1 cellular context compared by ENCODE assay signal in the genomic region with DNA sequence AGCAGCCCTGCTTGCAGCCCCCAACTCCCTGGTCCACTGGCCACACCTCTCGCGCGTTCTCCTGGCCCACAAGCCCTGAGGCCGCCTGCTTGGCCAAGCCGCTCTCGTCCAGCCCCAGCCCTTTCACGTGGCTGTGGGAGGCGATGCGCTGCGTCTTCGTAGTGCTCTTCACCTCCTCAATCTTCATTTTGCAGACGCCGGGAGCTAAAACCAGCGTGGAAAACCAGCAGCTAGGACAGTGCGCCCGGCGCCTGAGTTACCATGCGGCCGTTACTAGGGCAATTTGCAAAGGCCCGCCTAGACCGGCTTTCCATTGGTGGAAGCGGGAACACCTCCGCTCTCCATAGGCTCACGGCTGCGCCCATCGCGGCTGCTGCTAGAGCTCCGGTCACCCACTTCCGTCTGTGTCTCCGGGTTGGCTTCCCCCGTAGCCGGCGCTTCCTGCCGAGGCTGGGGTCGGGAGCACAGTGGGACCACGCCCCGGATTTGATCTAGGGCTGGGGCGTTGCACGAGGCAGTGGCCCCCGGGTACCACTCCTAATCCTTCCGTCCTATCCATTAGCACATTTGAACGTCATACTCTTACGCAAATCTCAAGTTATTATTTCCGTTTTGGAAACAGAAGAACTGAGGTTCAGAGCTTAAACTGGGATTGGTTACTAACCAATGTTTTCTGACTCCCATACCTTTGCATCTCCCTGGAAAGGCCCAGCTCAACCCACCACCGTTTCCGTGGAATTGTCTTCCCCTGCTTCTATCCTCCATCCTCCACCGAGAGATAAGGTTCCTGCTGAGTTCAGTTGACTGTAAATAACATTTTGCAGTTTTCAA.
TF ChIP-seq lines count a peak whose summit lies in the region.

A gene (minus strand): TSS at position 275 of the 831 bp plus-strand sequence. CDS start 88 bp downstream, at position 187.

TF ChIP-seq in GM12878, 131 proteins besides CTCF, POLR2A, EP300 and RAD21 (continued from another document and continues in another):
- TF ChIP-seq, protein P1, sequence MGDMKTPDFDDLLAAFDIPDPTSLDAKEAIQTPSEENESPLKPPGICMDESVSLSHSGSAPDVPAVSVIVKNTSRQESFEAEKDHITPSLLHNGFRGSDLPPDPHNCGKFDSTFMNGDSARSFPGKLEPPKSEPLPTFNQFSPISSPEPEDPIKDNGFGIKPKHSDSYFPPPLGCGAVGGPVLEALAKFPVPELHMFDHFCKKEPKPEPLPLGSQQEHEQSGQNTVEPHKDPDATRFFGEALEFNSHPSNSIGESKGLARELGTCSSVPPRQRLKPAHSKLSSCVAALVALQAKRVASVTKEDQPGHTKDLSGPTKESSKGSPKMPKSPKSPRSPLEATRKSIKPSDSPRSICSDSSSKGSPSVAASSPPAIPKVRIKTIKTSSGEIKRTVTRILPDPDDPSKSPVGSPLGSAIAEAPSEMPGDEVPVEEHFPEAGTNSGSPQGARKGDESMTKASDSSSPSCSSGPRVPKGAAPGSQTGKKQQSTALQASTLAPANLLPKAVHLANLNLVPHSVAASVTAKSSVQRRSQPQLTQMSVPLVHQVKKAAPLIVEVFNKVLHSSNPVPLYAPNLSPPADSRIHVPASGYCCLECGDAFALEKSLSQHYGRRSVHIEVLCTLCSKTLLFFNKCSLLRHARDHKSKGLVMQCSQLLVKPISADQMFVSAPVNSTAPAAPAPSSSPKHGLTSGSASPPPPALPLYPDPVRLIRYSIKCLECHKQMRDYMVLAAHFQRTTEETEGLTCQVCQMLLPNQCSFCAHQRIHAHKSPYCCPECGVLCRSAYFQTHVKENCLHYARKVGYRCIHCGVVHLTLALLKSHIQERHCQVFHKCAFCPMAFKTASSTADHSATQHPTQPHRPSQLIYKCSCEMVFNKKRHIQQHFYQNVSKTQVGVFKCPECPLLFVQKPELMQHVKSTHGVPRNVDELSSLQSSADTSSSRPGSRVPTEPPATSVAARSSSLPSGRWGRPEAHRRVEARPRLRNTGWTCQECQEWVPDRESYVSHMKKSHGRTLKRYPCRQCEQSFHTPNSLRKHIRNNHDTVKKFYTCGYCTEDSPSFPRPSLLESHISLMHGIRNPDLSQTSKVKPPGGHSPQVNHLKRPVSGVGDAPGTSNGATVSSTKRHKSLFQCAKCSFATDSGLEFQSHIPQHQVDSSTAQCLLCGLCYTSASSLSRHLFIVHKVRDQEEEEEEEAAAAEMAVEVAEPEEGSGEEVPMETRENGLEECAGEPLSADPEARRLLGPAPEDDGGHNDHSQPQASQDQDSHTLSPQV (IDR thresholded peaks at IDR 0.05) = no peak
- no peak for TF ChIP-seq CBX3 (IDR thresholded peaks at IDR 0.05; ENCODE audit: borderline replicate concordance, low read depth)
- no peak for TF ChIP-seq NFXL1 (IDR thresholded peaks at IDR 0.05; ENCODE audit: borderline replicate concordance)
- TF ChIP-seq MXI1 (IDR thresholded peaks at IDR 0.05; ENCODE audit: low read depth, low read length) = peak; percentile 99
- TF ChIP-seq ZSCAN29 (IDR thresholded peaks at IDR 0.05) = no peak
- TF ChIP-seq, protein P2, sequence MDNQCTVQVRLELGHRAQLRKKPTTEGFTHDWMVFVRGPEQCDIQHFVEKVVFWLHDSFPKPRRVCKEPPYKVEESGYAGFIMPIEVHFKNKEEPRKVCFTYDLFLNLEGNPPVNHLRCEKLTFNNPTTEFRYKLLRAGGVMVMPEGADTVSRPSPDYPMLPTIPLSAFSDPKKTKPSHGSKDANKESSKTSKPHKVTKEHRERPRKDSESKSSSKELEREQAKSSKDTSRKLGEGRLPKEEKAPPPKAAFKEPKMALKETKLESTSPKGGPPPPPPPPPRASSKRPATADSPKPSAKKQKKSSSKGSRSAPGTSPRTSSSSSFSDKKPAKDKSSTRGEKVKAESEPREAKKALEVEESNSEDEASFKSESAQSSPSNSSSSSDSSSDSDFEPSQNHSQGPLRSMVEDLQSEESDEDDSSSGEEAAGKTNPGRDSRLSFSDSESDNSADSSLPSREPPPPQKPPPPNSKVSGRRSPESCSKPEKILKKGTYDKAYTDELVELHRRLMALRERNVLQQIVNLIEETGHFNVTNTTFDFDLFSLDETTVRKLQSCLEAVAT (IDR thresholded peaks at IDR 0.05) = peak; percentile 88; the same call in 1 of the 2 replicates
- TF ChIP-seq WRNIP1 (IDR thresholded peaks at IDR 0.05; ENCODE audit: borderline replicate concordance, low read depth, low read length) = 0 out of 2 replicates have a peak, but pooled peaks have one; percentile 68
- TF ChIP-seq ZBED1 (IDR thresholded peaks at IDR 0.05; ENCODE audit: borderline replicate concordance) = no peak
- peak; percentile 87 for TF ChIP-seq CREM (IDR thresholded peaks at IDR 0.05; ENCODE audit: low read depth)
- peak; percentile 34 for TF ChIP-seq MEF2B (IDR thresholded peaks at IDR 0.05; ENCODE audit: partially characterized antibody, poor library complexity, severe bottlenecking)
- TF ChIP-seq, protein P3, sequence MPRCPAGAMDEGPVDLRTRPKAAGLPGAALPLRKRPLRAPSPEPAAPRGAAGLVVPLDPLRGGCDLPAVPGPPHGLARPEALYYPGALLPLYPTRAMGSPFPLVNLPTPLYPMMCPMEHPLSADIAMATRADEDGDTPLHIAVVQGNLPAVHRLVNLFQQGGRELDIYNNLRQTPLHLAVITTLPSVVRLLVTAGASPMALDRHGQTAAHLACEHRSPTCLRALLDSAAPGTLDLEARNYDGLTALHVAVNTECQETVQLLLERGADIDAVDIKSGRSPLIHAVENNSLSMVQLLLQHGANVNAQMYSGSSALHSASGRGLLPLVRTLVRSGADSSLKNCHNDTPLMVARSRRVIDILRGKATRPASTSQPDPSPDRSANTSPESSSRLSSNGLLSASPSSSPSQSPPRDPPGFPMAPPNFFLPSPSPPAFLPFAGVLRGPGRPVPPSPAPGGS (IDR thresholded peaks at IDR 0.05; ENCODE audit: borderline replicate concordance, insufficient read depth, low read depth, low read length, poor library complexity, severe bottlenecking) = no peak
- peak; percentile 51; the same call in 1 of the 2 replicates for TF ChIP-seq PML (IDR thresholded peaks at IDR 0.05; ENCODE audit: low read length)
- no peak for TF ChIP-seq STAT3 (IDR thresholded peaks at IDR 0.05; ENCODE audit: low read depth, low read length)
- TF ChIP-seq POLR2AphosphoS5 (IDR thresholded peaks at IDR 0.05; ENCODE audit: low read length) = peak; percentile 74
- TF ChIP-seq, protein P4, sequence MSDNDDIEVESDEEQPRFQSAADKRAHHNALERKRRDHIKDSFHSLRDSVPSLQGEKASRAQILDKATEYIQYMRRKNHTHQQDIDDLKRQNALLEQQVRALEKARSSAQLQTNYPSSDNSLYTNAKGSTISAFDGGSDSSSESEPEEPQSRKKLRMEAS (IDR thresholded peaks at IDR 0.05; ENCODE audit: low read depth, low read length) = peak; percentile 87; the same call in 1 of the 2 replicates
- TF ChIP-seq, protein P5, sequence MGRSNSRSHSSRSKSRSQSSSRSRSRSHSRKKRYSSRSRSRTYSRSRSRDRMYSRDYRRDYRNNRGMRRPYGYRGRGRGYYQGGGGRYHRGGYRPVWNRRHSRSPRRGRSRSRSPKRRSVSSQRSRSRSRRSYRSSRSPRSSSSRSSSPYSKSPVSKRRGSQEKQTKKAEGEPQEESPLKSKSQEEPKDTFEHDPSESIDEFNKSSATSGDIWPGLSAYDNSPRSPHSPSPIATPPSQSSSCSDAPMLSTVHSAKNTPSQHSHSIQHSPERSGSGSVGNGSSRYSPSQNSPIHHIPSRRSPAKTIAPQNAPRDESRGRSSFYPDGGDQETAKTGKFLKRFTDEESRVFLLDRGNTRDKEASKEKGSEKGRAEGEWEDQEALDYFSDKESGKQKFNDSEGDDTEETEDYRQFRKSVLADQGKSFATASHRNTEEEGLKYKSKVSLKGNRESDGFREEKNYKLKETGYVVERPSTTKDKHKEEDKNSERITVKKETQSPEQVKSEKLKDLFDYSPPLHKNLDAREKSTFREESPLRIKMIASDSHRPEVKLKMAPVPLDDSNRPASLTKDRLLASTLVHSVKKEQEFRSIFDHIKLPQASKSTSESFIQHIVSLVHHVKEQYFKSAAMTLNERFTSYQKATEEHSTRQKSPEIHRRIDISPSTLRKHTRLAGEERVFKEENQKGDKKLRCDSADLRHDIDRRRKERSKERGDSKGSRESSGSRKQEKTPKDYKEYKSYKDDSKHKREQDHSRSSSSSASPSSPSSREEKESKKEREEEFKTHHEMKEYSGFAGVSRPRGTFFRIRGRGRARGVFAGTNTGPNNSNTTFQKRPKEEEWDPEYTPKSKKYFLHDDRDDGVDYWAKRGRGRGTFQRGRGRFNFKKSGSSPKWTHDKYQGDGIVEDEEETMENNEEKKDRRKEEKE (IDR thresholded peaks at IDR 0.05) = no peak
- TF ChIP-seq, protein P6, sequence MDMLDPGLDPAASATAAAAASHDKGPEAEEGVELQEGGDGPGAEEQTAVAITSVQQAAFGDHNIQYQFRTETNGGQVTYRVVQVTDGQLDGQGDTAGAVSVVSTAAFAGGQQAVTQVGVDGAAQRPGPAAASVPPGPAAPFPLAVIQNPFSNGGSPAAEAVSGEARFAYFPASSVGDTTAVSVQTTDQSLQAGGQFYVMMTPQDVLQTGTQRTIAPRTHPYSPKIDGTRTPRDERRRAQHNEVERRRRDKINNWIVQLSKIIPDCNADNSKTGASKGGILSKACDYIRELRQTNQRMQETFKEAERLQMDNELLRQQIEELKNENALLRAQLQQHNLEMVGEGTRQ (IDR thresholded peaks at IDR 0.05; ENCODE audit: borderline replicate concordance, low read depth, low read length) = no peak
- TF ChIP-seq MYB (IDR thresholded peaks at IDR 0.05; ENCODE audit: borderline replicate concordance, low read depth, low read length) = no peak
- no peak for TF ChIP-seq FOXM1 (IDR thresholded peaks at IDR 0.05; ENCODE audit: low read depth, low read length)
- peak; percentile 80 for TF ChIP-seq BMI1 (IDR thresholded peaks at IDR 0.05; ENCODE audit: borderline replicate concordance)
- TF ChIP-seq, protein P7, sequence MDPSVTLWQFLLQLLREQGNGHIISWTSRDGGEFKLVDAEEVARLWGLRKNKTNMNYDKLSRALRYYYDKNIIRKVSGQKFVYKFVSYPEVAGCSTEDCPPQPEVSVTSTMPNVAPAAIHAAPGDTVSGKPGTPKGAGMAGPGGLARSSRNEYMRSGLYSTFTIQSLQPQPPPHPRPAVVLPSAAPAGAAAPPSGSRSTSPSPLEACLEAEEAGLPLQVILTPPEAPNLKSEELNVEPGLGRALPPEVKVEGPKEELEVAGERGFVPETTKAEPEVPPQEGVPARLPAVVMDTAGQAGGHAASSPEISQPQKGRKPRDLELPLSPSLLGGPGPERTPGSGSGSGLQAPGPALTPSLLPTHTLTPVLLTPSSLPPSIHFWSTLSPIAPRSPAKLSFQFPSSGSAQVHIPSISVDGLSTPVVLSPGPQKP (IDR thresholded peaks at IDR 0.05; ENCODE audit: low read depth, low read length) = peak; percentile 80
- no peak for TF ChIP-seq RBBP5 (conservative IDR thresholded peaks at IDR 0.05)
- no peak for TF ChIP-seq ZNF384 (IDR thresholded peaks at IDR 0.05; ENCODE audit: borderline replicate concordance, low read depth, low read length)
- peak; percentile 74 for TF ChIP-seq ESRRA (IDR thresholded peaks at IDR 0.05; ENCODE audit: low read length)
- peak; percentile 72 for TF ChIP-seq SREBF2 (IDR thresholded peaks at IDR 0.05; ENCODE audit: low read length)
- TF ChIP-seq, protein P8, sequence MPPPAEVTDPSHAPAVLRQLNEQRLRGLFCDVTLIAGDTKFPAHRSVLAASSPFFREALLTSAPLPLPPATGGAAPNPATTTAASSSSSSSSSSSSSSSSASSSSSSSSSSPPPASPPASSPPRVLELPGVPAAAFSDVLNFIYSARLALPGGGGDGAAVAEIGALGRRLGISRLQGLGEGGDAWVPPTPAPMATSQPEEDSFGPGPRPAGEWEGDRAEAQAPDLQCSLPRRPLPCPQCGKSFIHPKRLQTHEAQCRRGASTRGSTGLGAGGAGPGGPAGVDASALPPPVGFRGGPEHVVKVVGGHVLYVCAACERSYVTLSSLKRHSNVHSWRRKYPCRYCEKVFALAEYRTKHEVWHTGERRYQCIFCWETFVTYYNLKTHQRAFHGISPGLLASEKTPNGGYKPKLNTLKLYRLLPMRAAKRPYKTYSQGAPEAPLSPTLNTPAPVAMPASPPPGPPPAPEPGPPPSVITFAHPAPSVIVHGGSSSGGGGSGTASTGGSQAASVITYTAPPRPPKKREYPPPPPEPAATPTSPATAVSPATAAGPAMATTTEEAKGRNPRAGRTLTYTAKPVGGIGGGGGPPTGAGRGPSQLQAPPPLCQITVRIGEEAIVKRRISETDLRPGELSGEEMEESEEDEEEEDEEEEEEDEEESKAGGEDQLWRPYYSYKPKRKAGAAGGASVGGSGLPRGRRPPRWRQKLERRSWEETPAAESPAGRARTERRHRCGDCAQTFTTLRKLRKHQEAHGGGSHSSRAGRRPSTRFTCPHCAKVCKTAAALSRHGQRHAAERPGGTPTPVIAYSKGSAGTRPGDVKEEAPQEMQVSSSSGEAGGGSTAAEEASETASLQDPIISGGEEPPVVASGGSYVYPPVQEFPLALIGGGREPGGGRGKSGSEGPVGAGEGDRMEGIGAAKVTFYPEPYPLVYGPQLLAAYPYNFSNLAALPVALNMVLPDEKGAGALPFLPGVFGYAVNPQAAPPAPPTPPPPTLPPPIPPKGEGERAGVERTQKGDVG (CRISPR knock-in tag; IDR thresholded peaks at IDR 0.05) = no peak
- TF ChIP-seq BRCA1 (IDR thresholded peaks at IDR 0.05; ENCODE audit: low read depth, low read length) = no peak
- TF ChIP-seq, protein P9, sequence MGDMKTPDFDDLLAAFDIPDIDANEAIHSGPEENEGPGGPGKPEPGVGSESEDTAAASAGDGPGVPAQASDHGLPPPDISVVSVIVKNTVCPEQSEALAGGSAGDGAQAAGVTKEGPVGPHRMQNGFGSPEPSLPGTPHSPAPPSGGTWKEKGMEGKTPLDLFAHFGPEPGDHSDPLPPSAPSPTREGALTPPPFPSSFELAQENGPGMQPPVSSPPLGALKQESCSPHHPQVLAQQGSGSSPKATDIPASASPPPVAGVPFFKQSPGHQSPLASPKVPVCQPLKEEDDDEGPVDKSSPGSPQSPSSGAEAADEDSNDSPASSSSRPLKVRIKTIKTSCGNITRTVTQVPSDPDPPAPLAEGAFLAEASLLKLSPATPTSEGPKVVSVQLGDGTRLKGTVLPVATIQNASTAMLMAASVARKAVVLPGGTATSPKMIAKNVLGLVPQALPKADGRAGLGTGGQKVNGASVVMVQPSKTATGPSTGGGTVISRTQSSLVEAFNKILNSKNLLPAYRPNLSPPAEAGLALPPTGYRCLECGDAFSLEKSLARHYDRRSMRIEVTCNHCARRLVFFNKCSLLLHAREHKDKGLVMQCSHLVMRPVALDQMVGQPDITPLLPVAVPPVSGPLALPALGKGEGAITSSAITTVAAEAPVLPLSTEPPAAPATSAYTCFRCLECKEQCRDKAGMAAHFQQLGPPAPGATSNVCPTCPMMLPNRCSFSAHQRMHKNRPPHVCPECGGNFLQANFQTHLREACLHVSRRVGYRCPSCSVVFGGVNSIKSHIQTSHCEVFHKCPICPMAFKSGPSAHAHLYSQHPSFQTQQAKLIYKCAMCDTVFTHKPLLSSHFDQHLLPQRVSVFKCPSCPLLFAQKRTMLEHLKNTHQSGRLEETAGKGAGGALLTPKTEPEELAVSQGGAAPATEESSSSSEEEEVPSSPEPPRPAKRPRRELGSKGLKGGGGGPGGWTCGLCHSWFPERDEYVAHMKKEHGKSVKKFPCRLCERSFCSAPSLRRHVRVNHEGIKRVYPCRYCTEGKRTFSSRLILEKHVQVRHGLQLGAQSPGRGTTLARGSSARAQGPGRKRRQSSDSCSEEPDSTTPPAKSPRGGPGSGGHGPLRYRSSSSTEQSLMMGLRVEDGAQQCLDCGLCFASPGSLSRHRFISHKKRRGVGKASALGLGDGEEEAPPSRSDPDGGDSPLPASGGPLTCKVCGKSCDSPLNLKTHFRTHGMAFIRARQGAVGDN (IDR thresholded peaks at IDR 0.05) = peak; percentile 86
- TF ChIP-seq NR2C1 (IDR thresholded peaks at IDR 0.05) = peak; percentile 99
- 0 out of 2 replicates have a peak, but pooled peaks have one; percentile 73 for TF ChIP-seq RCOR1 (conservative IDR thresholded peaks at IDR 0.05; ENCODE audit: low read depth, low read length)
- TF ChIP-seq TAF1 (IDR thresholded peaks at IDR 0.05; ENCODE audit: borderline replicate concordance, low read depth, low read length) = peak; percentile 29; the same call in 1 of the 2 replicates
- no peak for TF ChIP-seq SMC3 (IDR thresholded peaks at IDR 0.05; ENCODE audit: borderline replicate concordance, low read length)
- no peak for TF ChIP-seq ZNF622 (IDR thresholded peaks at IDR 0.05)
- 0 out of 2 replicates have a peak, but pooled peaks have one; percentile 52 for TF ChIP-seq CBFB (IDR thresholded peaks at IDR 0.05; ENCODE audit: low read depth)
